Comparison of ENCODE assay signal across 2 cellular contexts in the genomic region with DNA sequence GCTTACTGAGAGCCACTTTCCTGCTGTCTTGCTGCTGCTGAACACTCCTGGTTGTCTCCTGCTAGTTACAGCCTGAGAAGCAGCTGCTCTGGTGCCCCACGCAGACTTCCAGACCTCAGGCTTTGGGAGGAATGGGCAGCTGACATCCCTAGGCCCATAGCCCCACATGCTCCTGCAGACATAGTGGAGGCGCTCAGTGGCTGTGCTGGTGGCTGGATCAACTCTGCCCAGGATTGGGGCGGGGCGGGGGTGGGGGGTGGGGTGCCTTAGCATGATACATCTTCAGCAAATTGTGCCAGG.
TF ChIP-seq lines count a peak whose summit lies in the region.

No MANE protein-coding gene starts in this region.

TF ChIP-seq in SK-N-SH, 30 proteins besides CTCF, POLR2A, EP300 and RAD21 (continued from another document):
- TF ChIP-seq, protein P1, sequence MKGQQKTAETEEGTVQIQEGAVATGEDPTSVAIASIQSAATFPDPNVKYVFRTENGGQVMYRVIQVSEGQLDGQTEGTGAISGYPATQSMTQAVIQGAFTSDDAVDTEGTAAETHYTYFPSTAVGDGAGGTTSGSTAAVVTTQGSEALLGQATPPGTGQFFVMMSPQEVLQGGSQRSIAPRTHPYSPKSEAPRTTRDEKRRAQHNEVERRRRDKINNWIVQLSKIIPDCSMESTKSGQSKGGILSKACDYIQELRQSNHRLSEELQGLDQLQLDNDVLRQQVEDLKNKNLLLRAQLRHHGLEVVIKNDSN (IDR thresholded peaks at IDR 0.05; ENCODE audit: borderline replicate concordance, low read depth) = no peak

TF ChIP-seq in SK-N-SH treated with all-trans-retinoic acid at 6 μM for 48 hours, 23 proteins besides CTCF, POLR2A, EP300 and RAD21 (continued from another document):
- TF ChIP-seq, protein P2, sequence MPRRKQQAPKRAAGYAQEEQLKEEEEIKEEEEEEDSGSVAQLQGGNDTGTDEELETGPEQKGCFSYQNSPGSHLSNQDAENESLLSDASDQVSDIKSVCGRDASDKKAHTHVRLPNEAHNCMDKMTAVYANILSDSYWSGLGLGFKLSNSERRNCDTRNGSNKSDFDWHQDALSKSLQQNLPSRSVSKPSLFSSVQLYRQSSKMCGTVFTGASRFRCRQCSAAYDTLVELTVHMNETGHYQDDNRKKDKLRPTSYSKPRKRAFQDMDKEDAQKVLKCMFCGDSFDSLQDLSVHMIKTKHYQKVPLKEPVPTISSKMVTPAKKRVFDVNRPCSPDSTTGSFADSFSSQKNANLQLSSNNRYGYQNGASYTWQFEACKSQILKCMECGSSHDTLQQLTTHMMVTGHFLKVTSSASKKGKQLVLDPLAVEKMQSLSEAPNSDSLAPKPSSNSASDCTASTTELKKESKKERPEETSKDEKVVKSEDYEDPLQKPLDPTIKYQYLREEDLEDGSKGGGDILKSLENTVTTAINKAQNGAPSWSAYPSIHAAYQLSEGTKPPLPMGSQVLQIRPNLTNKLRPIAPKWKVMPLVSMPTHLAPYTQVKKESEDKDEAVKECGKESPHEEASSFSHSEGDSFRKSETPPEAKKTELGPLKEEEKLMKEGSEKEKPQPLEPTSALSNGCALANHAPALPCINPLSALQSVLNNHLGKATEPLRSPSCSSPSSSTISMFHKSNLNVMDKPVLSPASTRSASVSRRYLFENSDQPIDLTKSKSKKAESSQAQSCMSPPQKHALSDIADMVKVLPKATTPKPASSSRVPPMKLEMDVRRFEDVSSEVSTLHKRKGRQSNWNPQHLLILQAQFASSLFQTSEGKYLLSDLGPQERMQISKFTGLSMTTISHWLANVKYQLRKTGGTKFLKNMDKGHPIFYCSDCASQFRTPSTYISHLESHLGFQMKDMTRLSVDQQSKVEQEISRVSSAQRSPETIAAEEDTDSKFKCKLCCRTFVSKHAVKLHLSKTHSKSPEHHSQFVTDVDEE (CRISPR knock-in tag; IDR thresholded peaks at IDR 0.05) = no peak
- TF ChIP-seq, protein P3, sequence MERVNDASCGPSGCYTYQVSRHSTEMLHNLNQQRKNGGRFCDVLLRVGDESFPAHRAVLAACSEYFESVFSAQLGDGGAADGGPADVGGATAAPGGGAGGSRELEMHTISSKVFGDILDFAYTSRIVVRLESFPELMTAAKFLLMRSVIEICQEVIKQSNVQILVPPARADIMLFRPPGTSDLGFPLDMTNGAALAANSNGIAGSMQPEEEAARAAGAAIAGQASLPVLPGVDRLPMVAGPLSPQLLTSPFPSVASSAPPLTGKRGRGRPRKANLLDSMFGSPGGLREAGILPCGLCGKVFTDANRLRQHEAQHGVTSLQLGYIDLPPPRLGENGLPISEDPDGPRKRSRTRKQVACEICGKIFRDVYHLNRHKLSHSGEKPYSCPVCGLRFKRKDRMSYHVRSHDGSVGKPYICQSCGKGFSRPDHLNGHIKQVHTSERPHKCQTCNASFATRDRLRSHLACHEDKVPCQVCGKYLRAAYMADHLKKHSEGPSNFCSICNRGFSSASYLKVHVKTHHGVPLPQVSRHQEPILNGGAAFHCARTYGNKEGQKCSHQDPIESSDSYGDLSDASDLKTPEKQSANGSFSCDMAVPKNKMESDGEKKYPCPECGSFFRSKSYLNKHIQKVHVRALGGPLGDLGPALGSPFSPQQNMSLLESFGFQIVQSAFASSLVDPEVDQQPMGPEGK (CRISPR knock-in tag; IDR thresholded peaks at IDR 0.05; ENCODE audit: borderline replicate concordance) = no peak
- TF ChIP-seq ZFP3 (CRISPR knock-in tag; IDR thresholded peaks at IDR 0.05) = no peak
- TF ChIP-seq, protein P4, sequence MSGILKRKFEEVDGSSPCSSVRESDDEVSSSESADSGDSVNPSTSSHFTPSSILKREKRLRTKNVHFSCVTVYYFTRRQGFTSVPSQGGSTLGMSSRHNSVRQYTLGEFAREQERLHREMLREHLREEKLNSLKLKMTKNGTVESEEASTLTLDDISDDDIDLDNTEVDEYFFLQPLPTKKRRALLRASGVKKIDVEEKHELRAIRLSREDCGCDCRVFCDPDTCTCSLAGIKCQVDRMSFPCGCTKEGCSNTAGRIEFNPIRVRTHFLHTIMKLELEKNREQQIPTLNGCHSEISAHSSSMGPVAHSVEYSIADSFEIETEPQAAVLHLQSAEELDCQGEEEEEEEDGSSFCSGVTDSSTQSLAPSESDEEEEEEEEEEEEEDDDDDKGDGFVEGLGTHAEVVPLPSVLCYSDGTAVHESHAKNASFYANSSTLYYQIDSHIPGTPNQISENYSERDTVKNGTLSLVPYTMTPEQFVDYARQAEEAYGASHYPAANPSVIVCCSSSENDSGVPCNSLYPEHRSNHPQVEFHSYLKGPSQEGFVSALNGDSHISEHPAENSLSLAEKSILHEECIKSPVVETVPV (CRISPR knock-in tag; IDR thresholded peaks at IDR 0.05) = no peak
- no peak for TF ChIP-seq ZNF70 (CRISPR knock-in tag; IDR thresholded peaks at IDR 0.05)
- TF ChIP-seq ISL1 (CRISPR knock-in tag; IDR thresholded peaks at IDR 0.05) = no peak
- no peak for TF ChIP-seq TOX (CRISPR knock-in tag; IDR thresholded peaks at IDR 0.05; ENCODE audit: borderline replicate concordance)
- no peak for TF ChIP-seq ZNF565 (CRISPR knock-in tag; conservative IDR thresholded peaks at IDR 0.05; ENCODE audit: low read depth)
- no peak for TF ChIP-seq ARNTL (CRISPR knock-in tag; IDR thresholded peaks at IDR 0.05; ENCODE audit: borderline replicate concordance, low read depth)
